In the genomic region with DNA sequence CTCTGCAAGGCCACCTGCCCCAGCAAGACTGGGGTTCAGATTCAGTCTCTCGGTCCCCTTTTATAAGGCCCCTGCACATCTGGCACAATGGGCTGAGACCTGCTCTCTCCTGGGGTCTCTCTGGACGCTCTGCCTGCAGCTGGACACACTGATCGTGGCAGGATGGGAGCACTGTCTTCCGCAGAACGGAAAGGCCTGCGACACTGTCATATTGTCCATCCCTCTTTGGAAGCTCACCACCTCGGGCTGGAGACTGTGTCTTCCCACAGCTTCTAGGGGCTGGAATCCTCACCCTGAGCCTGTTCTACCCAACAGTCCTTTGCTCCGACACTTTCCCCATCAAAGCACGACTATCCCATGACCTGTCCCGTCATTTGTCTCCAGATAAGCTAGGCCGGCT, we compare ENCODE assay signal across 30 cellular contexts. TPM values are rescaled to one million over a fixed set of nuclear protein-coding genes. Genes with fewer than 3 reads are reported as not detected.
"Had no signal": no experiment of that assay in that cellular context is flagged by ENCODE, and none has a peak within 500 bp of the region (broad histone marks: within the 10 kb centered on the region; RNA-seq: fewer than 3 reads in every experiment).

No MANE protein-coding gene starts in this region.

- H3K9me3 ChIP-seq: SJSA1 had no signal

- H3K27ac Mint-ChIP-seq: activated CD8-positive, alpha-beta T cell treated with anti-CD3 and anti-CD28 coated beads, Interleukin-2, amount 10 ng/mL, durations not matched to agents 7 days and 5 days; activated naive CD4-positive, alpha-beta T cell treated with anti-CD3 and anti-CD28 coated beads, Interleukin-2, amount 50 U/mL, for 72 hours; activated naive CD8-positive, alpha-beta T cell treated with anti-CD3 and anti-CD28 coated beads, Interleukin-2, amount 50 U/mL, for 24 hours; brain; T-helper 1 cell treated with Interleukin-12 subunit alpha and Interleukin-12 subunit beta and Interleukin-4 antibody, amounts not matched to agents 30 μg/mL and 1 μg/mL, for 36 hours; WTC11 had no signal

- H3K27me3 Mint-ChIP-seq: activated naive CD8-positive, alpha-beta T cell treated with anti-CD3 and anti-CD28 coated beads, Interleukin-2, amount 50 U/mL, for 24 hours; brain had no signal

- ATAC-seq: activated CD8-positive, alpha-beta T cell treated with anti-CD3 and anti-CD28 coated beads, Interleukin-2, amount 10 ng/mL, durations not matched to agents 7 days and 5 days; activated naive CD4-positive, alpha-beta T cell treated with anti-CD3 and anti-CD28 coated beads, Interleukin-2, amount 50 U/mL, for 72 hours; activated naive CD8-positive, alpha-beta T cell treated with anti-CD3 and anti-CD28 coated beads, Interleukin-2, amount 50 U/mL, for 24 hours; Panc1; SK-N-SH treated with all-trans-retinoic acid at 6 μM for 48 hours; WTC11 had no signal

- H3K27me3 ChIP-seq: cardiac muscle cell, SJSA1 had no signal

- H3K4me1 ChIP-seq: SJSA1 had no signal

- H3K27ac ChIP-seq: cardiac muscle cell, SJSA1 had no signal

- FAIRE-seq: astrocyte had no signal

- DNase-seq: activated CD4-positive, alpha-beta T cell treated with anti-CD3 and anti-CD28 coated beads for 48 hours; activated CD4-positive, alpha-beta T cell treated with anti-CD3 and anti-CD28 coated beads, Interleukin-2, amount 50 U/mL, for 4 hours; activated CD4-positive, CD25-positive, alpha-beta regulatory T cell treated with anti-CD3 and anti-CD28 coated beads, Interleukin-2, amount 50 U/mL, for 72 hours; activated CD8-positive, alpha-beta memory T cell treated with anti-CD3 and anti-CD28 coated beads, Interleukin-2, amount 50 U/mL, for 48 hours; activated CD8-positive, alpha-beta T cell treated with anti-CD3 and anti-CD28 coated beads, Interleukin-2, amount 10 ng/mL, durations not matched to agents 7 days and 5 days; activated naive CD4-positive, alpha-beta T cell treated with Interleukin-2 at 50 U/mL for 16 hours; activated naive CD8-positive, alpha-beta T cell treated with anti-CD3 and anti-CD28 coated beads, Interleukin-2, amount 50 U/mL, for 24 hours; activated T-cell treated with anti-CD3 and anti-CD28 coated beads, Interleukin-2, amount 50 U/mL, for 1 hour; amygdala; Karpas-422; MM.1S; NCI-H1105; NCI-H1436; NCI-H187; NCI-H2081; NCI-H510A treated with DMSO at 0.1 percent for 48 hours; NCI-H69; NK-92 treated with Interleukin-12 subunit alpha and Interleukin-12 subunit beta, amount 100 ng/mL, for 24 hours; OCI-M1; RPMI8226; SHP77 had no signal

- H3K4me3 ChIP-seq: cardiac muscle cell, SJSA1 had no signal

- H3K36me3 Mint-ChIP-seq: activated naive CD4-positive, alpha-beta T cell treated with anti-CD3 and anti-CD28 coated beads, Interleukin-2, amount 50 U/mL, for 72 hours; brain; WTC11 had no signal

- H3K4me1 Mint-ChIP-seq: activated naive CD8-positive, alpha-beta T cell treated with anti-CD3 and anti-CD28 coated beads, Interleukin-2, amount 50 U/mL, for 24 hours; WTC11 had no signal

- H3K9me3 Mint-ChIP-seq: activated naive CD4-positive, alpha-beta T cell treated with anti-CD3 and anti-CD28 coated beads, Interleukin-2, amount 50 U/mL, for 72 hours; activated naive CD8-positive, alpha-beta T cell treated with anti-CD3 and anti-CD28 coated beads, Interleukin-2, amount 50 U/mL, for 24 hours; brain; T-helper 1 cell treated with Interleukin-12 subunit alpha and Interleukin-12 subunit beta and Interleukin-4 antibody, amounts not matched to agents 30 μg/mL and 1 μg/mL, for 36 hours; WTC11 had no signal

- H3K4me3 Mint-ChIP-seq: activated CD8-positive, alpha-beta T cell treated with anti-CD3 and anti-CD28 coated beads, Interleukin-2, amount 10 ng/mL, durations not matched to agents 7 days and 5 days; activated naive CD8-positive, alpha-beta T cell treated with anti-CD3 and anti-CD28 coated beads, Interleukin-2, amount 50 U/mL, for 24 hours; brain; T-helper 1 cell treated with Interleukin-12 subunit alpha and Interleukin-12 subunit beta and Interleukin-4 antibody, amounts not matched to agents 30 μg/mL and 1 μg/mL, for 36 hours; WTC11 had no signal

- H3K36me3 ChIP-seq: cardiac muscle cell, SJSA1 had no signal

RNA-seq across cellular contexts. Expression of a gene that starts 56.4 kb away (rescaled TPM):
- total RNA-seq: activated CD8-positive, alpha-beta T cell treated with anti-CD3 and anti-CD28 coated beads, Interleukin-2, amount 10 ng/mL, durations not matched to agents 7 days and 5 days; activated naive CD4-positive, alpha-beta T cell treated with anti-CD3 and anti-CD28 coated beads, Interleukin-2, amount 50 U/mL, for 72 hours; SJSA1 had no signal
